ENCODE assay signal across 8 cellular contexts in genomic region chr11:46846510-46846830, GRCh38. TPM values are rescaled to one million over a fixed set of nuclear protein-coding genes. Genes with fewer than 3 reads are reported as not detected.
DNase-seq lines count a peak whose midpoint lies in the region; ATAC-seq, FAIRE-seq and TF ChIP-seq lines count a peak whose summit lies in the region.

No MANE protein-coding gene starts in this region.

- POLR2A ChIA-PET in A549 (lab: Yijun Ruan, JAX) = interaction anchor here (0.6 kb wide), 1 partner anchor 16 kb away, joined by 3 read pairs; no protein-coding TSS in a partner anchor

- DNase-seq in A549 (ENCODE audit: low read depth in 1 of 2, low spot score in 1 of 2) (no peak), SHP77 treated with DMSO at 0.1 percent for 48 hours (lab: John Stamatoyannopoulos, UW) (peak; percentile 65), glutamatergic neuron (no peak), SIG-M5 treated with dmso at 0.1 percent for 504 hours (lab: John Stamatoyannopoulos, UW; ENCODE audit: unreplicated experiment) (no peak)
- no peak for DNase-seq in stimulated activated naive B cell treated with anti-CD40 and anti-IgM and Interleukin-4, amounts not matched to agents 10 μg/mL and 1 μg/mL and 100 μg/mL, for 72 hours
- no peak for DNase-seq in activated effector memory CD4-positive, alpha-beta T cell treated with anti-CD3 and anti-CD28 coated beads, Interleukin-2, amount 50 U/mL, for 16 hours

- no peak for TF ChIP-seq EP300 in A549 (IDR thresholded peaks at IDR 0.05)

- CTCF ChIA-PET in A549 (lab: Yijun Ruan, JAX) = interaction anchor here (1.0 to 1.1 kb wide), 2 partner anchors 8 to 307 kb away, joined by 3 read pairs; no protein-coding TSS in a partner anchor

- peaks cover 4% of the 10 kb centered on the region for H3K36me3 Mint-ChIP-seq in glutamatergic neuron (ENCODE audit: unreplicated experiment)
- H3K36me3 Mint-ChIP-seq in stimulated activated naive B cell treated with anti-CD40 and anti-IgM and Interleukin-4, amounts not matched to agents 10 μg/mL and 1 μg/mL and 100 μg/mL, for 72 hours = peaks cover 0 to 8% of the 10 kb centered on the region in 2 donors

- TF ChIP-seq CTCF in A549 (IDR thresholded peaks at IDR 0.05) = no peak
- TF ChIP-seq CTCF in glutamatergic neuron (IDR thresholded peaks at IDR 0.05; ENCODE audit: partially characterized antibody, unreplicated experiment) = no peak

- H3K9me3 Mint-ChIP-seq in glutamatergic neuron (ENCODE audit: unreplicated experiment) = no peaks in the 10 kb centered on the region
- H3K9me3 Mint-ChIP-seq in stimulated activated naive B cell treated with anti-CD40 and anti-IgM and Interleukin-4, amounts not matched to agents 10 μg/mL and 1 μg/mL and 100 μg/mL, for 72 hours = no peaks in the 10 kb centered on the region

- no peak for TF ChIP-seq RAD21 in A549 (conservative IDR thresholded peaks at IDR 0.05 in 1 of 2, IDR thresholded peaks at IDR 0.05 in 1 of 2)

- peak overlapping the region; percentile 78 for H3K4me2 ChIP-seq in A549

- 2% methylated on average over 6 of the region's 6 CpGs for WGBS in A549 (ENCODE audit: missing lambda C conversion rate)

- TF ChIP-seq POLR2A in A549 (IDR thresholded peaks at IDR 0.05; ENCODE audit: low read length) = no peak

- H3K27ac ChIP-seq in A549 = peak overlapping the region; percentile 55 to 95

- H3K4me1 ChIP-seq in A549 = peaks cover 13% of the 10 kb centered on the region; the same call in 2 of the 3 replicates

- H3K4me1 Mint-ChIP-seq in glutamatergic neuron (ENCODE audit: low read depth, unreplicated experiment) = peaks cover 4% of the 10 kb centered on the region
- H3K4me1 Mint-ChIP-seq in stimulated activated naive B cell treated with anti-CD40 and anti-IgM and Interleukin-4, amounts not matched to agents 10 μg/mL and 1 μg/mL and 100 μg/mL, for 72 hours = peaks cover 9 to 33% of the 10 kb centered on the region in 2 donors

- no peaks in the 10 kb centered on the region for H3K9me3 ChIP-seq in A549

- H3K4me3 Mint-ChIP-seq in glutamatergic neuron (ENCODE audit: unreplicated experiment) = peak overlapping the region; percentile 92
- peak overlapping the region; percentile 99 for H3K4me3 Mint-ChIP-seq in stimulated activated naive B cell treated with anti-CD40 and anti-IgM and Interleukin-4, amounts not matched to agents 10 μg/mL and 1 μg/mL and 100 μg/mL, for 72 hours

- peak overlapping the region; percentile 81 for H3K4me3 ChIP-seq in A549

- ATAC-seq in A549 (peak; percentile 31 to 48; a peak in 5 of 6 replicates), GM19455 (IDR thresholded peaks at IDR 0.05; ENCODE audit: unreplicated experiment) (peak; percentile 8), HG02973 (IDR thresholded peaks at IDR 0.05; ENCODE audit: unreplicated experiment) (no peak)
- peak; percentile 11 to 13 for ATAC-seq in stimulated activated naive B cell treated with anti-CD40 and anti-IgM and Interleukin-4, amounts not matched to agents 10 μg/mL and 1 μg/mL and 100 μg/mL, for 72 hours (replicated peaks)

- H3K27me3 Mint-ChIP-seq in glutamatergic neuron (ENCODE audit: unreplicated experiment) = peaks cover 6% of the 10 kb centered on the region
- H3K27me3 Mint-ChIP-seq in stimulated activated naive B cell treated with anti-CD40 and anti-IgM and Interleukin-4, amounts not matched to agents 10 μg/mL and 1 μg/mL and 100 μg/mL, for 72 hours = no peaks in the 10 kb centered on the region

- H3K27ac Mint-ChIP-seq in glutamatergic neuron (ENCODE audit: unreplicated experiment) = peak overlapping the region; percentile 89
- peak overlapping the region; percentile 99 for H3K27ac Mint-ChIP-seq in stimulated activated naive B cell treated with anti-CD40 and anti-IgM and Interleukin-4, amounts not matched to agents 10 μg/mL and 1 μg/mL and 100 μg/mL, for 72 hours

- no peak for FAIRE-seq in A549 (lab: Jason Lieb, UNC)

TF ChIP-seq in A549, 52 proteins besides CTCF, POLR2A, EP300 and RAD21:
- TF ChIP-seq RNF2 (IDR thresholded peaks at IDR 0.05; ENCODE audit: borderline replicate concordance, low read depth) (no peak), HOXB13 (CRISPR knock-in tag; IDR thresholded peaks at IDR 0.05; ENCODE audit: low read depth) (no peak), JUN (IDR thresholded peaks at IDR 0.05) (no peak), RCOR1 (IDR thresholded peaks at IDR 0.05; ENCODE audit: low read depth, low read length) (no peak)

RNA-seq across cellular contexts. Expression of gene CKAP5, which starts 0.4 kb away (rescaled TPM):
- polyA plus RNA-seq in A549 (2011; rRNA removed) (173 TPM in 2 replicates), A549 (2017; fragmentation: RNase III; extraction: RNeasy Plus Mini Kit Qiagen cat#74134 plus additional on column Dnase treatment) (66.3 to 85.6 TPM (median 69.4 TPM) in 3 replicates)
- 43.8 and 49.6 TPM in 2 replicates for polyA plus RNA-seq in A549 (2012; cell fraction: cytosol; rRNA removed)
- 55.4 and 67.5 TPM in 2 replicates for polyA plus RNA-seq in A549 (2012; cell fraction: nucleus; rRNA removed)
- polyA minus RNA-seq in A549 (2011; rRNA and poly(A)+ RNA removed) = 173 and 186 TPM in 2 replicates
- total RNA-seq in glutamatergic neuron (ENCODE audit: unreplicated experiment) = 193 TPM
